Comparison of ENCODE assay signal across 15 cellular contexts in genomic region chr1:167757433-167758309, GRCh38.
"Had no signal": no experiment of that assay in that cellular context is flagged by ENCODE, and none has a peak within 500 bp of the region (broad histone marks: within the 10 kb centered on the region; RNA-seq: fewer than 3 reads in every experiment).

No MANE protein-coding gene starts in this region.

- H3K4me1 ChIP-seq: parathyroid adenoma had no signal

- ATAC-seq: activated naive CD4-positive, alpha-beta T cell treated with anti-CD3 and anti-CD28 coated beads, Interleukin-2, amount 50 U/mL, for 72 hours; activated T-cell treated with anti-CD3 and anti-CD28 coated beads, Interleukin-2, amount 50 U/mL, for 72 hours; naive thymus-derived CD4-positive, alpha-beta T cell; T-cell had no signal

- H3K27ac ChIP-seq: parathyroid adenoma had no signal

- DNase-seq: activated CD4-positive, alpha-beta T cell treated with anti-CD3 and anti-CD28 coated beads, Interleukin-2, amount 10 ng/mL, durations not matched to agents 7 days and 5 days; activated CD8-positive, alpha-beta memory T cell treated with anti-CD3 and anti-CD28 coated beads, Interleukin-2, amount 50 U/mL, for 48 hours; activated gamma-delta T cell; activated T-cell treated with anti-CD3 and anti-CD28 coated beads, Interleukin-2, amount 50 U/mL, for 72 hours; effector CD8-positive, alpha-beta T cell; foreskin fibroblast; glutamatergic neuron; naive thymus-derived CD4-positive, alpha-beta T cell; stimulated activated CD4-positive, alpha-beta T cell treated with anti-CD3 and anti-CD28 coated beads, Interleukin-15, amount 100 ng/mL, for 24 hours; stimulated activated CD4-positive, alpha-beta T cell treated with anti-CD3 and anti-CD28 coated beads, Interleukin-4, amount 100 ng/mL, for 24 hours; stimulated activated naive CD4-positive, alpha-beta T cell treated with Interleukin-2 at 50 U/mL for 16 hours; T-cell; T-helper 9 cell had no signal
